In genomic region chr16:29994613-29995329, GRCh38 we compare ENCODE assay signal across 8 cellular contexts. TPM values are rescaled to one million over a fixed set of nuclear protein-coding genes. Genes with fewer than 3 reads are reported as not detected.
DNase-seq lines count a peak whose midpoint lies in the region; ATAC-seq and TF ChIP-seq lines count a peak whose summit lies in the region.

No MANE protein-coding gene starts in this region.

- H3K4me3 ChIP-seq in DOHH2 (ENCODE audit: low read length) (peak overlapping the region; percentile 89), left ventricle myocardium inferior (peak overlapping the region; percentile 98)

- peak overlapping the region; percentile 97 for H3K27ac ChIP-seq in DOHH2 (ENCODE audit: low read depth, low read length)
- H3K27ac ChIP-seq in left ventricle myocardium inferior (replicated peaks) = peak overlapping the region; percentile 99

- DNase-seq in LoVo (ENCODE audit: low spot score) (peak; percentile 58), left ventricle myocardium inferior (no peak), sciatic nerve (ENCODE audit: low spot score) (peak; percentile 77), GF-D8 (lab: John Stamatoyannopoulos, UW) (no peak), UCSD-AML1 (lab: John Stamatoyannopoulos, UW; ENCODE audit: unreplicated experiment) (no peak)
- DNase-seq in activated naive CD4-positive, alpha-beta T cell treated with anti-CD3 and anti-CD28 coated beads, Interleukin-2, amount 50 U/mL, for 16 hours = peak; percentile 77

- TF ChIP-seq CTCF in DOHH2 (IDR thresholded peaks at IDR 0.05; ENCODE audit: low read depth, low read length, poor library complexity, severe bottlenecking) = no peak
- TF ChIP-seq CTCF in left ventricle myocardium inferior (IDR thresholded peaks at IDR 0.05; ENCODE audit: borderline replicate concordance) = no peak

- no peaks in the 10 kb centered on the region for H4K20me1 ChIP-seq in DOHH2 (ENCODE audit: control insufficient read depth, insufficient read depth, low read depth, low read length)

- intact Hi-C loops in left ventricle myocardium inferior (cut with micrococcal nuclease) = no loop called here
- intact Hi-C loops in sciatic nerve (cut with DNase I) = no loop called here

- peaks cover 87% of the 10 kb centered on the region for H3K36me3 ChIP-seq in DOHH2 (ENCODE audit: control insufficient read depth, low read length)
- H3K36me3 ChIP-seq in left ventricle myocardium inferior = peaks cover 55% of the 10 kb centered on the region

- ATAC-seq in GM21528 (IDR thresholded peaks at IDR 0.05; ENCODE audit: low FRiP score, unreplicated experiment) = peak; percentile 46
- peak; percentile 43 for ATAC-seq in sciatic nerve

- no peaks in the 10 kb centered on the region for H3K9me2 ChIP-seq in DOHH2 (replicated peaks; ENCODE audit: control insufficient read depth, low read length)

- H3K4me2 ChIP-seq in DOHH2 (ENCODE audit: low read length) = peak overlapping the region; percentile 100

- H3K27me3 ChIP-seq in DOHH2 (ENCODE audit: control insufficient read depth, low read length) = no peaks in the 10 kb centered on the region
- no peaks in the 10 kb centered on the region for H3K27me3 ChIP-seq in left ventricle myocardium inferior (ENCODE audit: low read depth)

- H3K9me3 ChIP-seq in DOHH2 (ENCODE audit: control insufficient read depth, insufficient read depth, low read length) (no peaks in the 10 kb centered on the region), left ventricle myocardium inferior (replicated peaks) (no peaks in the 10 kb centered on the region)

- H3F3A ChIP-seq in DOHH2 (ENCODE audit: control insufficient read depth, insufficient read depth) = peaks cover 14% of the 10 kb centered on the region

- peaks cover 36% of the 10 kb centered on the region for H3K4me1 ChIP-seq in DOHH2 (ENCODE audit: control insufficient read depth, low read length)
- peaks cover 53% of the 10 kb centered on the region for H3K4me1 ChIP-seq in left ventricle myocardium inferior

- H3K79me2 ChIP-seq in DOHH2 (ENCODE audit: control insufficient read depth, low read length) = peaks cover 38% of the 10 kb centered on the region

RNA-seq across cellular contexts. Expression of gene HIRIP3, which starts 0.6 kb away (rescaled TPM):
- 18.8 TPM for total RNA-seq in left ventricle myocardium inferior
- 11.1 TPM for total RNA-seq in sciatic nerve

RNA-seq across cellular contexts. Expression of gene INO80E, which starts 1.3 kb away (rescaled TPM):
- total RNA-seq in left ventricle myocardium inferior (29.0 TPM), sciatic nerve (59.2 TPM)

RNA-seq across cellular contexts. Expression of gene DOC2A, which starts 16.1 kb away (rescaled TPM):
- total RNA-seq in left ventricle myocardium inferior = 0.66 TPM
- 0.67 TPM for total RNA-seq in sciatic nerve

RNA-seq across cellular contexts. Expression of gene TAOK2, which starts 21.1 kb away (rescaled TPM):
- total RNA-seq in left ventricle myocardium inferior (34.3 TPM), sciatic nerve (51.8 TPM)

RNA-seq across cellular contexts. Expression of gene C16orf92, which starts 28.2 kb away (rescaled TPM):
- total RNA-seq in left ventricle myocardium inferior = not detected
- not detected for total RNA-seq in sciatic nerve

Comparison
In these comparisons a context has a peak if more than half of its experiments do, and no peak if none do; other contexts are left out.
1. DNase-seq: peak in LoVo (single experiment), activated naive CD4-positive, alpha-beta T cell treated with anti-CD3 and anti-CD28 coated beads, Interleukin-2, amount 50 U/mL, for 16 hours (single experiment) and sciatic nerve (single experiment); none in left ventricle myocardium inferior (single experiment), GF-D8 (single experiment) and UCSD-AML1 (single experiment).